Comparison of ENCODE assay signal across 29 cellular contexts in genomic region chr5:6169660-6170059, GRCh38.
"Had no signal": no experiment of that assay in that cellular context is flagged by ENCODE, and none has a peak within 500 bp of the region (broad histone marks: within the 10 kb centered on the region; RNA-seq: fewer than 3 reads in every experiment).

No MANE protein-coding gene starts in this region.

- H3K36me3 Mint-ChIP-seq: stimulated activated effector memory CD8-positive, alpha-beta T cell treated with anti-CD3 and anti-CD28 coated beads, Interleukin-12 subunit alpha, Interleukin-12 subunit beta, amount 100 ng/mL, for 72 hours; stimulated activated memory B cell treated with anti-CD40 and anti-IgM and Interleukin-4, amounts not matched to agents 10 μg/mL and 1 μg/mL and 100 μg/mL, for 72 hours; stimulated activated naive B cell treated with anti-CD40 and anti-IgM and Interleukin-4, amounts not matched to agents 10 μg/mL and 1 μg/mL and 100 μg/mL, for 72 hours; type B pancreatic cell had no signal

- H3K4me3 Mint-ChIP-seq: stimulated activated effector memory CD8-positive, alpha-beta T cell treated with anti-CD3 and anti-CD28 coated beads, Interleukin-12 subunit alpha, Interleukin-12 subunit beta, amount 100 ng/mL, for 72 hours; stimulated activated memory B cell treated with anti-CD40 and anti-IgM and Interleukin-4, amounts not matched to agents 10 μg/mL and 1 μg/mL and 100 μg/mL, for 72 hours; stimulated activated naive B cell treated with anti-CD40 and anti-IgM and Interleukin-4, amounts not matched to agents 10 μg/mL and 1 μg/mL and 100 μg/mL, for 72 hours; stimulated activated naive CD8-positive, alpha-beta T cell treated with anti-CD3 and anti-CD28 coated beads, Interleukin-15, amount 100 ng/mL, for 72 hours; stimulated activated naive CD8-positive, alpha-beta T cell treated with anti-CD3 and anti-CD28 coated beads, Interleukin-15, Interleukin-2, amounts not matched to agents 100 ng/mL and 50 ng/mL, for 24 hours; type B pancreatic cell had no signal

- H3K27me3 ChIP-seq: stomach, suprapubic skin, testis, thyroid gland, tibial artery, tibial nerve, transverse colon, upper lobe of left lung, upper lobe of right lung, uterus, vagina had no signal

- H3K36me3 ChIP-seq: stomach, suprapubic skin, thoracic aorta, thyroid gland, tibial artery, tibial nerve, transverse colon, upper lobe of left lung, upper lobe of right lung, uterus, vagina had no signal

- H3K4me3 ChIP-seq: stomach, suprapubic skin, testis, thoracic aorta, thyroid gland, tibial artery, tibial nerve, transverse colon, upper lobe of left lung, upper lobe of right lung, uterus, vagina had no signal

- H3K9me3 ChIP-seq: stomach, suprapubic skin, testis, thoracic aorta, thyroid gland, tibial artery, tibial nerve, transverse colon, upper lobe of left lung, upper lobe of right lung, uterus, vagina had no signal

- H3K4me1 Mint-ChIP-seq: stimulated activated effector memory CD8-positive, alpha-beta T cell treated with anti-CD3 and anti-CD28 coated beads, Interleukin-12 subunit alpha, Interleukin-12 subunit beta, amount 100 ng/mL, for 72 hours; stimulated activated memory B cell treated with anti-CD40 and anti-IgM and Interleukin-4, amounts not matched to agents 10 μg/mL and 1 μg/mL and 100 μg/mL, for 72 hours; stimulated activated naive B cell treated with anti-CD40 and anti-IgM and Interleukin-4, amounts not matched to agents 10 μg/mL and 1 μg/mL and 100 μg/mL, for 72 hours; stimulated activated naive CD8-positive, alpha-beta T cell treated with anti-CD3 and anti-CD28 coated beads, Interleukin-15, amount 100 ng/mL, for 72 hours had no signal

- H3K27ac Mint-ChIP-seq: stimulated activated effector memory CD8-positive, alpha-beta T cell treated with anti-CD3 and anti-CD28 coated beads, Interleukin-12 subunit alpha, Interleukin-12 subunit beta, amount 100 ng/mL, for 72 hours; stimulated activated memory B cell treated with anti-CD40 and anti-IgM and Interleukin-4, amounts not matched to agents 10 μg/mL and 1 μg/mL and 100 μg/mL, for 72 hours; stimulated activated naive B cell treated with anti-CD40 and anti-IgM and Interleukin-4, amounts not matched to agents 10 μg/mL and 1 μg/mL and 100 μg/mL, for 72 hours; stimulated activated naive CD8-positive, alpha-beta T cell treated with anti-CD3 and anti-CD28 coated beads, Interleukin-15, Interleukin-2, amounts not matched to agents 100 ng/mL and 50 ng/mL, for 24 hours; type B pancreatic cell had no signal

- FAIRE-seq: urothelium cell line had no signal

- H3K4me1 ChIP-seq: stomach, suprapubic skin, testis, thyroid gland, tibial artery, tibial nerve, transverse colon, upper lobe of left lung, upper lobe of right lung, uterus, vagina had no signal

- DNase-seq: stimulated activated CD4-positive, alpha-beta T cell treated with anti-CD3 and anti-CD28 coated beads, Interleukin-2, amount 100 ng/mL, for 48 hours; stimulated activated CD4-positive, alpha-beta T cell treated with anti-CD3 and anti-CD28 coated beads, Interleukin-4, amount 100 ng/mL, for 1 hour; stimulated activated CD4-positive, alpha-beta T cell treated with anti-CD3 and anti-CD28 coated beads, Interleukin-4, amount 100 ng/mL, for 24 hours; stimulated activated CD4-positive, alpha-beta T cell treated with anti-CD3 and anti-CD28 coated beads, Interleukin-4, amount 100 ng/mL, for 4 hours; stimulated activated CD8-positive, alpha-beta memory T cell treated with anti-CD3 and anti-CD28 coated beads, Interleukin-4, amount 100 ng/mL, for 48 hours; stimulated activated naive B cell treated with anti-CD40 and anti-IgM and Interleukin-4, amounts not matched to agents 10 μg/mL and 1 μg/mL and 100 μg/mL, for 72 hours; stimulated activated naive CD4-positive, alpha-beta T cell; stimulated activated naive CD4-positive, alpha-beta T cell treated with Interleukin-2 at 50 U/mL for 16 hours; stimulated activated naive CD8-positive, alpha-beta T cell treated with anti-CD3 and anti-CD28 coated beads, Interleukin-15, amount 100 ng/mL, for 72 hours; stimulated activated naive CD8-positive, alpha-beta T cell treated with anti-CD3 and anti-CD28 coated beads, Interleukin-15, Interleukin-2, amounts not matched to agents 100 U/mL and 50 U/mL, for 24 hours; stomach; substantia nigra; testis; thyroid gland; tibial artery; transverse colon; trophoblast cell; upper lobe of left lung; upper lobe of right lung; uterus had no signal

- H3K9me3 Mint-ChIP-seq: type B pancreatic cell had no signal

- H3K27ac ChIP-seq: stomach, suprapubic skin, testis, thoracic aorta, thyroid gland, tibial artery, tibial nerve, transverse colon, upper lobe of left lung, upper lobe of right lung, uterus, vagina had no signal

- ATAC-seq: stimulated activated effector memory CD8-positive, alpha-beta T cell treated with anti-CD3 and anti-CD28 coated beads, Interleukin-12 subunit alpha, Interleukin-12 subunit beta, amount 100 ng/mL, for 72 hours; stimulated activated memory B cell treated with anti-CD40 and anti-IgM and Interleukin-4, amounts not matched to agents 10 μg/mL and 1 μg/mL and 100 μg/mL, for 72 hours; stimulated activated naive B cell treated with anti-CD40 and anti-IgM and Interleukin-4, amounts not matched to agents 10 μg/mL and 1 μg/mL and 100 μg/mL, for 72 hours; stimulated activated naive CD8-positive, alpha-beta T cell treated with anti-CD3 and anti-CD28 coated beads, Interleukin-15, amount 100 ng/mL, for 72 hours; stimulated activated naive CD8-positive, alpha-beta T cell treated with anti-CD3 and anti-CD28 coated beads, Interleukin-15, Interleukin-2, amounts not matched to agents 100 U/mL and 50 U/mL, for 24 hours; upper lobe of right lung had no signal
